20 cellular contexts compared by ENCODE assay signal in the genomic region with DNA sequence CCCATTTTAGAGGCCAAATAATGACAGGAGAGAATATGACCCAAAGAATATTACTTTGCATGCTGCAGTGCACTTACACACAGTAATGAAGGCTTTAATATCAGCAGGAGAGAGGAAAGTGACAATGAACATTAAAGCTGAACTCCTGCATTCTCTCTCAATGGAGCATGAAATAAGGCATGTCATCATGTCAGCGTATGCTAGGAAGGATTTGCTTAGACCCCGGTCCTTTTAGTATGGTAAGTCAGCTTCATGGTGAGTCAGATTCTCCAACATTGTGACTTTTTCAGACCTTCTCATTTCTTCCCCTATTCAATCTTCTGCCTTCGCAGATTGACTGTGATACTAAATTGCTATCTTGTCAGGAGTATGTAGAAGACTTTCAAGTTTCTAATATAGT.
"Had no signal": no experiment of that assay in that cellular context is flagged by ENCODE, and none has a peak within 500 bp of the region (broad histone marks: within the 10 kb centered on the region; RNA-seq: fewer than 3 reads in every experiment).

No MANE protein-coding gene starts in this region.

- H3K36me3 Mint-ChIP-seq: mesothelial cell of epicardium; naive B cell; natural killer cell; stimulated activated naive B cell treated with anti-CD40 and anti-IgM and Interleukin-4, amounts not matched to agents 10 μg/mL and 1 μg/mL and 100 μg/mL, for 72 hours had no signal

- DNase-seq: hypothalamus; islet precursor cell; left ventricle myocardium inferior; mesendoderm; naive B cell; natural killer cell; nephron progenitor cell; nucleus accumbens; psoas muscle; right lobe of liver; stimulated activated CD4-positive, alpha-beta T cell treated with anti-CD3 and anti-CD28 coated beads, Interleukin-2, amount 100 ng/mL, for 24 hours; stimulated activated CD4-positive, alpha-beta T cell treated with anti-CD3 and anti-CD28 coated beads, Interleukin-4, amount 100 ng/mL, for 1 hour; stimulated activated naive B cell treated with anti-CD40 and anti-IgM and Interleukin-4, amounts not matched to agents 10 μg/mL and 1 μg/mL and 100 μg/mL, for 72 hours; stimulated activated naive CD8-positive, alpha-beta T cell treated with anti-CD3 and anti-CD28 coated beads, Interleukin-15, Interleukin-2, amounts not matched to agents 100 U/mL and 50 U/mL, for 24 hours; stomach; testis; thyroid gland; transverse colon; upper lobe of left lung had no signal

- H3K27me3 Mint-ChIP-seq: naive B cell; stimulated activated naive B cell treated with anti-CD40 and anti-IgM and Interleukin-4, amounts not matched to agents 10 μg/mL and 1 μg/mL and 100 μg/mL, for 72 hours had no signal

- H3K9me3 Mint-ChIP-seq: mesothelial cell of epicardium; naive B cell; nephron progenitor cell; stimulated activated naive B cell treated with anti-CD40 and anti-IgM and Interleukin-4, amounts not matched to agents 10 μg/mL and 1 μg/mL and 100 μg/mL, for 72 hours had no signal

- H3K4me3 Mint-ChIP-seq: mesothelial cell of epicardium; naive B cell; natural killer cell; nephron progenitor cell; stimulated activated naive B cell treated with anti-CD40 and anti-IgM and Interleukin-4, amounts not matched to agents 10 μg/mL and 1 μg/mL and 100 μg/mL, for 72 hours had no signal

- ATAC-seq: natural killer cell; psoas muscle; right lobe of liver; stimulated activated naive B cell treated with anti-CD40 and anti-IgM and Interleukin-4, amounts not matched to agents 10 μg/mL and 1 μg/mL and 100 μg/mL, for 72 hours; stimulated activated naive CD8-positive, alpha-beta T cell treated with anti-CD3 and anti-CD28 coated beads, Interleukin-15, Interleukin-2, amounts not matched to agents 100 U/mL and 50 U/mL, for 24 hours had no signal

- H3K27ac Mint-ChIP-seq: mesothelial cell of epicardium; naive B cell; natural killer cell; nephron progenitor cell; stimulated activated naive B cell treated with anti-CD40 and anti-IgM and Interleukin-4, amounts not matched to agents 10 μg/mL and 1 μg/mL and 100 μg/mL, for 72 hours had no signal

- H3K4me1 Mint-ChIP-seq: mesothelial cell of epicardium; naive B cell; natural killer cell; nephron progenitor cell; stimulated activated naive B cell treated with anti-CD40 and anti-IgM and Interleukin-4, amounts not matched to agents 10 μg/mL and 1 μg/mL and 100 μg/mL, for 72 hours had no signal
